8 cellular contexts compared by ENCODE assay signal in genomic region chr2:171523969-171524401, GRCh38. TPM values are rescaled to one million over a fixed set of nuclear protein-coding genes. Genes with fewer than 3 reads are reported as not detected.
A peak's percentile ranks its signal among the peaks of the same experiment; 100 is the strongest.
DNase-seq lines count a peak whose midpoint lies in the region; ATAC-seq and TF ChIP-seq lines count a peak whose summit lies in the region.

No MANE protein-coding gene starts in this region.

- no peak for ATAC-seq in HG03196 (IDR thresholded peaks at IDR 0.05; ENCODE audit: unreplicated experiment)

- no peaks in the 10 kb centered on the region for H3K9me3 ChIP-seq in ES-I3 (ENCODE audit: control insufficient read depth, insufficient read depth, low read length)
- no peaks in the 10 kb centered on the region for H3K9me3 ChIP-seq in parathyroid adenoma (ENCODE audit: control insufficient read depth, low read length)

- TF ChIP-seq CTCF in parathyroid adenoma (IDR thresholded peaks at IDR 0.05) = no peak

- H3K4me1 ChIP-seq in ES-I3 (ENCODE audit: insufficient read depth, low read length) (peaks cover 10% of the 10 kb centered on the region), parathyroid adenoma (no peaks in the 10 kb centered on the region)

- H3K36me3 ChIP-seq in ES-I3 (ENCODE audit: insufficient read depth, low read length) (no peaks in the 10 kb centered on the region), parathyroid adenoma (ENCODE audit: control insufficient read depth, insufficient read depth, low read length) (no peaks in the 10 kb centered on the region)

- H2AFZ ChIP-seq in parathyroid adenoma = peak overlapping the region; percentile 98

- peak overlapping the region; percentile 63 for H3K27ac ChIP-seq in parathyroid adenoma

- H3K4me2 ChIP-seq in parathyroid adenoma (ENCODE audit: low read length) = peak overlapping the region; percentile 93

- H3K27me3 ChIP-seq in parathyroid adenoma (ENCODE audit: control insufficient read depth, insufficient read depth, low read length) = no peaks in the 10 kb centered on the region

- DNase-seq in RPMI7951 (ENCODE audit: low read depth) (peak; percentile 32), fibroblast of peridontal ligament (ENCODE audit: extremely low read depth) (peak; percentile 49), GOT3 (lab: John Stamatoyannopoulos, UW) (no peak), DMS153 treated with DMSO at 0.1 percent for 48 hours (lab: John Stamatoyannopoulos, UW; ENCODE audit: unreplicated experiment) (no peak)
- no peak for DNase-seq in stimulated activated CD4-positive, alpha-beta T cell treated with anti-CD3 and anti-CD28 coated beads, Interleukin-15, amount 100 ng/mL, for 24 hours

- H3K4me3 ChIP-seq in parathyroid adenoma (ENCODE audit: low read depth, low read length) = peak overlapping the region; percentile 66

- no peaks in the 10 kb centered on the region for H3K79me2 ChIP-seq in parathyroid adenoma

- H3K9ac ChIP-seq in ES-I3 (ENCODE audit: low read depth, low read length) (peak overlapping the region; percentile 85), parathyroid adenoma (no peak overlapping the region)

RNA-seq across cellular contexts. Expression of gene CYBRD1, which starts 1.7 kb away (rescaled TPM):
- total RNA-seq in RPMI7951 (2014; rRNA removed; shearing (Covaris generic)) = 125 and 139 TPM in 2 replicates

Comparison
In these comparisons a context has a peak if more than half of its experiments do, and no peak if none do; other contexts are left out.
1. DNase-seq: peak in RPMI7951 (single experiment) and fibroblast of peridontal ligament (single experiment); none in stimulated activated CD4-positive, alpha-beta T cell treated with anti-CD3 and anti-CD28 coated beads, Interleukin-15, amount 100 ng/mL, for 24 hours (single experiment), GOT3 (single experiment) and DMS153 treated with DMSO at 0.1 percent for 48 hours (single experiment).